Comparison of ENCODE assay signal across 8 cellular contexts in genomic region chr3:136075218-136075808, GRCh38.
DNase-seq lines count a peak whose midpoint lies in the region; ATAC-seq, FAIRE-seq and TF ChIP-seq lines count a peak whose summit lies in the region.

No MANE protein-coding gene starts in this region.

- FAIRE-seq in kidney (lab: Jason Lieb, UNC): peak; percentile 98

- no peak for DNase-seq in BJ (ENCODE audit: low read depth)
- peak; percentile 59 for DNase-seq in H7
- DNase-seq in NCI-H345 (lab: John Stamatoyannopoulos, UW): peak; percentile 43
- peak; percentile 66 for DNase-seq in activated CD4-positive, CD25-positive, alpha-beta regulatory T cell treated with anti-CD3 and anti-CD28 coated beads, Interleukin-2, amount 50 U/mL, for 72 hours
- DNase-seq in cerebellar cortex (ENCODE audit: low spot score): peak; percentile 85
- no peak for DNase-seq in kidney
- DNase-seq in stimulated activated CD4-positive, alpha-beta T cell treated with anti-CD3 and anti-CD28 coated beads, Interleukin-1b, Interleukin-23, amount 100 ng/mL, for 48 hours: peak; percentile 60

- ATAC-seq in HG02852 (IDR thresholded peaks at IDR 0.05; ENCODE audit: unreplicated experiment): no peak

- no peaks in the 10 kb centered on the region for H3K4me1 ChIP-seq in kidney (ENCODE audit: control insufficient read depth in 1 of 2, insufficient read depth in 1 of 2, low read depth in 1 of 2, low read length in 2 of 2)

- no peaks in the 10 kb centered on the region for H3K27me3 ChIP-seq in BJ (ENCODE audit: control insufficient read depth, insufficient read depth, low read length)
- H3K27me3 ChIP-seq in H7 (ENCODE audit: control insufficient read depth, insufficient read depth, low read length): no peaks in the 10 kb centered on the region

- H3K9ac ChIP-seq in kidney (ENCODE audit: low read length in 2 of 2): no peak overlapping the region

- intact Hi-C loops in kidney (cut with DNase I): no loop called here

- H3K36me3 ChIP-seq in BJ (ENCODE audit: control insufficient read depth, insufficient read depth, low read length): no peaks in the 10 kb centered on the region
- H3K36me3 ChIP-seq in H7 (replicated peaks; ENCODE audit: control insufficient read depth, insufficient read depth, low read length): peaks cover 2% of the 10 kb centered on the region; the same call in 1 of the 2 replicates
- H3K36me3 ChIP-seq in kidney (ENCODE audit: control insufficient read depth in 1 of 2, insufficient read depth in 2 of 2, low read length in 2 of 2): peaks cover 2 to 5% of the 10 kb centered on the region in 2 donors

- POLR2A ChIA-PET in BJ (lab: Charles Lee): interaction anchor here (0.7 kb wide), 1 partner anchor 370 kb away, joined by 3 read pairs; no protein-coding TSS in a partner anchor

- CTCF ChIA-PET in BJ (lab: Yijun Ruan, JAX): interaction anchor here (0.7 to 3.4 kb wide), 8 partner anchors 15 to 941 kb away, joined by 3 to 29 read pairs (median 4); partner anchors contain the start of genes NCK1, SLC35G2 and STAG1

- H3K4me3 ChIP-seq in BJ (ENCODE audit: low read depth, low read length) (no peak overlapping the region), H7 (ENCODE audit: insufficient read depth, low read depth, low read length) (no peak overlapping the region), kidney (ENCODE audit: low read length in 2 of 2) (no peak overlapping the region)

- H3K27ac ChIP-seq in kidney (ENCODE audit: low read depth in 2 of 2, low read length in 2 of 2): no peak overlapping the region

- TF ChIP-seq CTCF in BJ (IDR thresholded peaks at IDR 0.05; ENCODE audit: insufficient read depth, low read depth, low read length) (peak; percentile 84), kidney (IDR thresholded peaks at IDR 0.05; ENCODE audit: borderline replicate concordance, extremely low read depth, insufficient read depth) (peak; percentile 91)

- no peaks in the 10 kb centered on the region for H3K9me3 ChIP-seq in kidney (ENCODE audit: control insufficient read depth in 1 of 2, low read length in 2 of 2)

Comparison
In these comparisons a context has a peak if more than half of its experiments do, and no peak if none do; other contexts are left out.
1. DNase-seq: peak in H7 (single experiment), NCI-H345 (single experiment), activated CD4-positive, CD25-positive, alpha-beta regulatory T cell treated with anti-CD3 and anti-CD28 coated beads, Interleukin-2, amount 50 U/mL, for 72 hours (single experiment), cerebellar cortex (single experiment) and stimulated activated CD4-positive, alpha-beta T cell treated with anti-CD3 and anti-CD28 coated beads, Interleukin-1b, Interleukin-23, amount 100 ng/mL, for 48 hours (single experiment); none in BJ (single experiment) and kidney (single experiment).